ENCODE assay signal across 18 cellular contexts in the genomic region with DNA sequence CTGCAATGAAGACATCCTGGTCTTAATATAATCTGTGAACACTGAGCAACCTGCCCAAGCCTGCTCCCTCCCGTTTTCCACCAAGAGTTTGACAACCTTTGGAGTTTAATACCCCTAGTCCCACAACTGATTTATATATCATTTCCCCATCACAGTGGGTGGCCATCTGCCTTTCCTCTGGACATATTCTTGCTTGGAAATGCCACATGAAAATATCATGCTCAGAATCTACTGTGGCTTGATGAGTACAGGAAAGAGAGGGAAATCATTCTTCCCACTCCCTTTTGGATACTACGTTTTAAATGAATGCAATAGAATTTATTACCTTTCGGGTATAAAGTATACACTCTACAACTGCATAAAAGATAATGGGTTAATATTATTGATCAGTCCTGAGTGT.
DNase-seq lines count a peak whose midpoint lies in the region; ATAC-seq and TF ChIP-seq lines count a peak whose summit lies in the region.
"Had no signal": no experiment of that assay in that cellular context is flagged by ENCODE, and none has a peak within 500 bp of the region (broad histone marks: within the 10 kb centered on the region; RNA-seq: fewer than 3 reads in every experiment).

No MANE protein-coding gene starts in this region.

- H3K4me3 ChIP-seq in A673 (ENCODE audit: low read depth, low read length, poor library complexity, severe bottlenecking): no peak overlapping the region
- no peak overlapping the region for H3K4me3 ChIP-seq in IMR-90 (ENCODE audit: insufficient read depth, low read depth, low read length)
- no peak overlapping the region for H3K4me3 ChIP-seq in spleen
- H3K4me3 ChIP-seq: BLaER1 treated with 17β-estradiol and CSF1 and Interleukin-3, amounts not matched to agents 10 nM and 100 nM had no signal

- H2BK15ac ChIP-seq in IMR-90 (ENCODE audit: low read depth, low read length): peak overlapping the region; percentile 62; the same call in 2 of the 3 replicates

- H2AFZ ChIP-seq in IMR-90 (replicated peaks; ENCODE audit: low read length, poor library complexity): no peak overlapping the region

- H3K23ac ChIP-seq in IMR-90 (ENCODE audit: low read depth, low read length): peak overlapping the region; percentile 14; the same call in 1 of the 2 replicates

- H3K27ac Mint-ChIP-seq in mesothelial cell of epicardium: peak overlapping the region; percentile 17

- no peaks in the 10 kb centered on the region for H3K79me1 ChIP-seq in IMR-90 (ENCODE audit: low read depth in 1 of 2, low read length in 2 of 2)

- no peak overlapping the region for H3K4me2 ChIP-seq in IMR-90 (ENCODE audit: low read depth, low read length)
- H3K4me2 ChIP-seq: BLaER1 treated with 17β-estradiol and CSF1 and Interleukin-3, amounts not matched to agents 10 nM and 100 nM had no signal

- peak overlapping the region; percentile 31; the same call in 1 of the 2 replicates for H4K5ac ChIP-seq in IMR-90 (ENCODE audit: low read depth, low read length)

- H3K4me3 Mint-ChIP-seq in mesothelial cell of epicardium: no peak overlapping the region

- H3K9me3 ChIP-seq in A673 (ENCODE audit: low read depth, low read length, poor library complexity, severe bottlenecking) (no peaks in the 10 kb centered on the region), IMR-90 (ENCODE audit: control insufficient read depth, insufficient read depth, low read length) (no peaks in the 10 kb centered on the region), spleen (no peaks in the 10 kb centered on the region)

- no peak; the same call in none of the 2 replicates for ATAC-seq in IMR-90 (ENCODE audit: low read depth)
- ATAC-seq in GM19324 (IDR thresholded peaks at IDR 0.05; ENCODE audit: low FRiP score, unreplicated experiment): no peak

- no peaks in the 10 kb centered on the region for H3K9me3 Mint-ChIP-seq in mesothelial cell of epicardium

- no TSS peak for BruUV-seq in A673 (replicated peaks; lab: Mats Ljungman, UMichigan)
- BruUV-seq in IMR-90 (replicated peaks; lab: Mats Ljungman, UMichigan): no TSS peak

- peaks cover 6% of the 10 kb centered on the region for H3K4me1 ChIP-seq in A673 (ENCODE audit: insufficient read depth, low read length, poor library complexity, severe bottlenecking)
- peaks cover 4% of the 10 kb centered on the region for H3K4me1 ChIP-seq in IMR-90 (ENCODE audit: control insufficient read depth, insufficient read depth, low read length)
- H3K4me1 ChIP-seq in spleen: no peaks in the 10 kb centered on the region

- H2BK120ac ChIP-seq in IMR-90 (ENCODE audit: low read depth, low read length): peak overlapping the region; percentile 89

- no CpG with 5 or more reads among the region's 3 CpGs for WGBS in IMR-90 (ENCODE audit: extremely low coverage in 2 of 2, insufficient read length in 1 of 2), 2 experiments
- 74 to 87% (median 77%) methylated on average over 3 of the region's 3 CpGs for WGBS in spleen, 5 donors

- no peak overlapping the region for H3K9ac ChIP-seq in IMR-90 (ENCODE audit: low read depth, low read length)
- H3K9ac ChIP-seq: BLaER1 treated with 17β-estradiol and CSF1 and Interleukin-3, amounts not matched to agents 10 nM and 100 nM had no signal

- H3K27ac ChIP-seq in A673 (ENCODE audit: low read depth, low read length, poor library complexity, severe bottlenecking) (no peak overlapping the region), IMR-90 (ENCODE audit: insufficient read depth, low read length) (no peak overlapping the region; the same call in 1 of the 2 replicates), epithelial cell of prostate (peak overlapping the region; percentile 59), spleen (no peak overlapping the region)
- H3K27ac ChIP-seq: BLaER1 treated with 17β-estradiol and CSF1 and Interleukin-3, amounts not matched to agents 10 nM and 100 nM had no signal

- dilution Hi-C loops in IMR-90 (cut with HindIII; ENCODE audit: low sequenced_read_pairs, unreplicated experiment): no loop called here

- H3K4ac ChIP-seq in IMR-90 (ENCODE audit: low read depth, low read length): peak overlapping the region; percentile 42

- H3K27me3 Mint-ChIP-seq in mesothelial cell of epicardium (ENCODE audit: low read depth): no peaks in the 10 kb centered on the region

- no peak for TF ChIP-seq RAD21 in IMR-90 (IDR thresholded peaks at IDR 0.05; ENCODE audit: low read length)

- H2AK9ac ChIP-seq in IMR-90 (replicated peaks; ENCODE audit: low read depth, low read length, poor library complexity): no peak overlapping the region

- no peak for TF ChIP-seq POLR2A in IMR-90 (IDR thresholded peaks at IDR 0.05; ENCODE audit: low read depth, low read length)
- no peak for TF ChIP-seq POLR2A in spleen (IDR thresholded peaks at IDR 0.05)

- DNase-seq in A673 (ENCODE audit: low spot score) (peak; percentile 39), IMR-90 (no peak), epithelial cell of prostate (ENCODE audit: low read depth, low spot score) (no peak), mesothelial cell of epicardium (ENCODE audit: low spot score in 2 of 2, unreplicated experiment in 2 of 2) (no peak), T-helper 2 cell (no peak), DMS 273 (lab: John Stamatoyannopoulos, UW; ENCODE audit: unreplicated experiment) (no peak), spleen (no peak)
- DNase-seq: GF-D8, GOT3, KG1, NCI-H1436, NCI-H2029, NCI-H2171, NCI-H446, NCI-H69, RPMI8226 had no signal

- H4K20me1 ChIP-seq in IMR-90 (ENCODE audit: insufficient read depth, low read length): no peaks in the 10 kb centered on the region
- H4K20me1 ChIP-seq: BLaER1 treated with 17β-estradiol and CSF1 and Interleukin-3, amounts not matched to agents 10 nM and 100 nM had no signal

- in situ Hi-C loops in IMR-90 (cut with MboI; ENCODE audit: low sequenced_read_pairs): no loop called here

- H2BK5ac ChIP-seq in IMR-90 (ENCODE audit: low read depth, low read length, poor library complexity, severe bottlenecking): peak overlapping the region; percentile 53

- H3K27me3 ChIP-seq in A673 (replicated peaks; ENCODE audit: insufficient read depth, low read depth, low read length, poor library complexity): no peaks in the 10 kb centered on the region
- no peaks in the 10 kb centered on the region for H3K27me3 ChIP-seq in IMR-90 (ENCODE audit: control insufficient read depth, insufficient read depth, low read length)
- H3K27me3 ChIP-seq in spleen (replicated peaks in 1 of 7): no peaks in the 10 kb centered on the region
- H3K27me3 ChIP-seq: BLaER1 treated with 17β-estradiol and CSF1 and Interleukin-3, amounts not matched to agents 10 nM and 100 nM had no signal

- H3K56ac ChIP-seq in IMR-90 (ENCODE audit: extremely low read depth, insufficient read depth, low read length): no peak overlapping the region

- peaks cover 5% of the 10 kb centered on the region for H3K4me1 Mint-ChIP-seq in mesothelial cell of epicardium

- H3K18ac ChIP-seq in IMR-90 (ENCODE audit: low read depth, low read length): peak overlapping the region; percentile 61; the same call in 1 of the 2 replicates

- POLR2A ChIA-PET in A673 (lab: Charles Lee; ENCODE audit: low non-redundant PET): interaction anchor here (0.7 kb wide), 1 partner anchor 83 kb away, joined by 3 read pairs; no protein-coding TSS in a partner anchor
- POLR2A ChIA-PET in IMR-90 (lab: Charles Lee; ENCODE audit: unreplicated experiment): no interaction called here

- CTCF ChIA-PET in A673 (lab: Charles Lee): interaction anchor here (1.5 kb wide), 1 partner anchor 43 kb away, joined by 4 read pairs; no protein-coding TSS in a partner anchor
- CTCF ChIA-PET in IMR-90 (lab: Yijun Ruan, JAX): interaction anchor here (1.1 to 3.6 kb wide), 2 partner anchors 22 to 278 kb away, joined by 3 to 12 read pairs; no protein-coding TSS in a partner anchor

- intact Hi-C loops in A673 (cut with micrococcal nuclease; ENCODE audit: unreplicated experiment): no loop called here
- intact Hi-C loops in IMR-90 (cut with micrococcal nuclease): no loop called here
- intact Hi-C loops in spleen (cut with DNase I; ENCODE audit: low total_unique reads): no loop called here

- H4K8ac ChIP-seq in IMR-90 (ENCODE audit: low read depth in 2 of 2, low read length in 2 of 2): peak overlapping the region; percentile 19 to 26; a peak in 1 of 4 replicates

- H2BK20ac ChIP-seq in IMR-90 (ENCODE audit: low read depth, low read length): peak overlapping the region; percentile 75

- no peaks in the 10 kb centered on the region; the same call in 1 of the 2 replicates for H3K9me1 ChIP-seq in IMR-90 (ENCODE audit: insufficient read depth, low read length)

- peak overlapping the region; percentile 74; the same call in 1 of the 2 replicates for H4K91ac ChIP-seq in IMR-90 (ENCODE audit: insufficient read depth, low read depth, low read length)

- H3K36me3 ChIP-seq in A673 (ENCODE audit: insufficient read depth, low read length, poor library complexity, severe bottlenecking) (no peaks in the 10 kb centered on the region), IMR-90 (ENCODE audit: control insufficient read depth, insufficient read depth, low read length) (no peaks in the 10 kb centered on the region), spleen (no peaks in the 10 kb centered on the region)
- H3K36me3 ChIP-seq: BLaER1 treated with 17β-estradiol and CSF1 and Interleukin-3, amounts not matched to agents 10 nM and 100 nM had no signal

- H3K14ac ChIP-seq in IMR-90 (replicated peaks; ENCODE audit: low read depth, low read length): no peak overlapping the region; the same call in 1 of the 2 replicates

- no peak for TF ChIP-seq CTCF in A673 (conservative IDR thresholded peaks at IDR 0.05; ENCODE audit: low read depth, low read length)
- TF ChIP-seq CTCF in IMR-90 (conservative IDR thresholded peaks at IDR 0.05; ENCODE audit: low read depth, low read length): no peak
- TF ChIP-seq CTCF in mesothelial cell of epicardium (IDR thresholded peaks at IDR 0.05; ENCODE audit: unreplicated experiment): no peak
- no peak for TF ChIP-seq CTCF in spleen (IDR thresholded peaks at IDR 0.05 in 8 of 11, conservative IDR thresholded peaks at IDR 0.05 in 3 of 11)

- H3K36me3 Mint-ChIP-seq in mesothelial cell of epicardium: no peaks in the 10 kb centered on the region

- peak overlapping the region; percentile 79; the same call in 1 of the 2 replicates for H2AK5ac ChIP-seq in IMR-90 (ENCODE audit: low read depth, low read length)

TF ChIP-seq in IMR-90, 13 proteins besides CTCF, POLR2A, EP300 and RAD21 (continues in another document):
- TF ChIP-seq NFE2L2 (IDR thresholded peaks at IDR 0.05; ENCODE audit: low read depth, low read length) (no peak), MXI1 (IDR thresholded peaks at IDR 0.05; ENCODE audit: borderline replicate concordance, low read depth, low read length) (no peak)
- TF ChIP-seq, protein P1, sequence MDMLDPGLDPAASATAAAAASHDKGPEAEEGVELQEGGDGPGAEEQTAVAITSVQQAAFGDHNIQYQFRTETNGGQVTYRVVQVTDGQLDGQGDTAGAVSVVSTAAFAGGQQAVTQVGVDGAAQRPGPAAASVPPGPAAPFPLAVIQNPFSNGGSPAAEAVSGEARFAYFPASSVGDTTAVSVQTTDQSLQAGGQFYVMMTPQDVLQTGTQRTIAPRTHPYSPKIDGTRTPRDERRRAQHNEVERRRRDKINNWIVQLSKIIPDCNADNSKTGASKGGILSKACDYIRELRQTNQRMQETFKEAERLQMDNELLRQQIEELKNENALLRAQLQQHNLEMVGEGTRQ (IDR thresholded peaks at IDR 0.05; ENCODE audit: low read depth, low read length): no peak
